ENCODE assay signal across 13 cellular contexts in genomic region chr20:44866703-44867335, GRCh38. TPM values are rescaled to one million over a fixed set of nuclear protein-coding genes. Genes with fewer than 3 reads are reported as not detected.
A peak's percentile ranks its signal among the peaks of the same experiment; 100 is the strongest.
DNase-seq lines count a peak whose midpoint lies in the region; ATAC-seq and TF ChIP-seq lines count a peak whose summit lies in the region.
"Had no signal": no experiment of that assay in that cellular context is flagged by ENCODE, and none has a peak within 500 bp of the region (broad histone marks: within the 10 kb centered on the region; RNA-seq: fewer than 3 reads in every experiment).

No MANE protein-coding gene starts in this region.

- no peak overlapping the region for H3K27ac ChIP-seq in CD4-positive, alpha-beta memory T cell (ENCODE audit: low read depth, low read length)
- H3K27ac ChIP-seq in mesenchymal stem cell (ENCODE audit: low read length, poor library complexity, severe bottlenecking) = no peak overlapping the region
- H3K27ac ChIP-seq in Karpas-422 (ENCODE audit: low read length) = no peak overlapping the region
- H3K27ac ChIP-seq: SJCRH30 had no signal

- H3K9ac ChIP-seq in mesenchymal stem cell (ENCODE audit: low read length) (peak overlapping the region; percentile 17), Karpas-422 (ENCODE audit: low read length) (no peak overlapping the region)

- H3K14ac ChIP-seq in mesenchymal stem cell (ENCODE audit: low read length in 2 of 2) = no peak overlapping the region

- no peak overlapping the region for H2AFZ ChIP-seq in mesenchymal stem cell (ENCODE audit: low read depth, low read length)
- H2AFZ ChIP-seq in Karpas-422 (ENCODE audit: low read length) = no peak overlapping the region

- H4K91ac ChIP-seq in mesenchymal stem cell (ENCODE audit: low read length) = no peak overlapping the region

- H2BK5ac ChIP-seq in mesenchymal stem cell (ENCODE audit: low read depth, low read length, poor library complexity, severe bottlenecking) = no peak overlapping the region

- H3K18ac ChIP-seq in mesenchymal stem cell (ENCODE audit: low read depth in 1 of 2, low read length in 2 of 2) = no peak overlapping the region

- H3K4me1 ChIP-seq in CD4-positive, alpha-beta memory T cell (ENCODE audit: insufficient read depth, low read length) = peaks cover 4% of the 10 kb centered on the region
- H3K4me1 ChIP-seq in mesenchymal stem cell (ENCODE audit: control insufficient read depth, insufficient read depth, low read depth, low read length) (peaks cover 3% of the 10 kb centered on the region), Karpas-422 (ENCODE audit: low read length) (no peaks in the 10 kb centered on the region; the same call in 1 of the 2 replicates)
- H3K4me1 ChIP-seq: SJCRH30 had no signal

- peaks cover 3 to 10% (median 9%) of the 10 kb centered on the region in 4 donors for H3K4me1 Mint-ChIP-seq in CD4-positive, alpha-beta memory T cell
- peaks cover 22% of the 10 kb centered on the region for H3K4me1 Mint-ChIP-seq in HFFc6 (ENCODE audit: low read depth)
- H3K4me1 Mint-ChIP-seq in activated naive CD8-positive, alpha-beta T cell treated with anti-CD3 and anti-CD28 coated beads for 36 hours = peaks cover 20% of the 10 kb centered on the region

- H3K23ac ChIP-seq in mesenchymal stem cell (ENCODE audit: low read length in 2 of 2) = no peak overlapping the region

- peaks cover 5 to 6% of the 10 kb centered on the region in 2 donors for H3K27me3 Mint-ChIP-seq in CD4-positive, alpha-beta memory T cell
- peaks cover 9% of the 10 kb centered on the region for H3K27me3 Mint-ChIP-seq in HFFc6 (ENCODE audit: insufficient read depth)
- no peaks in the 10 kb centered on the region for H3K27me3 Mint-ChIP-seq in activated naive CD8-positive, alpha-beta T cell treated with anti-CD3 and anti-CD28 coated beads for 36 hours

- no peak overlapping the region for H3K4ac ChIP-seq in mesenchymal stem cell (ENCODE audit: low read depth in 1 of 2, low read length in 2 of 2)

- H3K79me1 ChIP-seq in mesenchymal stem cell (replicated peaks; ENCODE audit: low read length, poor library complexity, severe bottlenecking) = no peaks in the 10 kb centered on the region

- H3K9me3 ChIP-seq in CD4-positive, alpha-beta memory T cell (ENCODE audit: control insufficient read depth in 1 of 2, low read length in 2 of 2) = no peaks in the 10 kb centered on the region
- H3K9me3 ChIP-seq in mesenchymal stem cell (ENCODE audit: control insufficient read depth, low read length) (no peaks in the 10 kb centered on the region), Karpas-422 (ENCODE audit: low read length) (no peaks in the 10 kb centered on the region)
- H3K9me3 ChIP-seq: SJCRH30, stomach had no signal

- no peaks in the 10 kb centered on the region for H3K36me3 ChIP-seq in CD4-positive, alpha-beta memory T cell (ENCODE audit: insufficient read depth, low read length)
- H3K36me3 ChIP-seq in mesenchymal stem cell (ENCODE audit: control insufficient read depth in 1 of 2, insufficient read depth in 2 of 2, low read depth in 1 of 2, low read length in 2 of 2) = no peaks in the 10 kb centered on the region
- no peaks in the 10 kb centered on the region for H3K36me3 ChIP-seq in Karpas-422 (ENCODE audit: insufficient read depth, low read length)
- H3K36me3 ChIP-seq: SJCRH30, stomach had no signal

- H3K4me2 ChIP-seq in mesenchymal stem cell (ENCODE audit: low read length, poor library complexity, severe bottlenecking) (no peak overlapping the region), Karpas-422 (ENCODE audit: low read depth, low read length, poor library complexity, severe bottlenecking) (no peak overlapping the region)

- H3K79me2 ChIP-seq in Karpas-422 (ENCODE audit: low read length) = no peaks in the 10 kb centered on the region

- peak overlapping the region in 2 of 7 donors; percentile 29 to 65 for H3K27ac Mint-ChIP-seq in CD4-positive, alpha-beta memory T cell
- no peak overlapping the region for H3K27ac Mint-ChIP-seq in HFFc6
- no peak overlapping the region for H3K27ac Mint-ChIP-seq in activated naive CD8-positive, alpha-beta T cell treated with anti-CD3 and anti-CD28 coated beads for 36 hours
- H3K27ac Mint-ChIP-seq: activated B cell treated with CpG ODN at 0.5 μM for 24 hours had no signal

- 83% methylated on average over 8 of the region's 8 CpGs for WGBS in mesenchymal stem cell

- DNase-seq in CD4-positive, alpha-beta memory T cell = no peak
- DNase-seq in HFFc6 (no peak), mesenchymal stem cell (no peak), Karpas-422 (no peak), NCI-H146 treated with DMSO at 0.1 percent for 48 hours (lab: John Stamatoyannopoulos, UW; ENCODE audit: unreplicated experiment) (no peak)
- no peak for DNase-seq in activated naive CD8-positive, alpha-beta T cell treated with anti-CD3 and anti-CD28 coated beads for 36 hours
- DNase-seq: activated B cell treated with CpG ODN at 0.5 μM for 24 hours, GDM1 had no signal

- no peak overlapping the region for H2BK120ac ChIP-seq in mesenchymal stem cell (ENCODE audit: low read depth, low read length)

- H3K27me3 ChIP-seq in CD4-positive, alpha-beta memory T cell (ENCODE audit: insufficient read depth, low read length) = peaks cover 3% of the 10 kb centered on the region
- H3K27me3 ChIP-seq in mesenchymal stem cell (ENCODE audit: control insufficient read depth in 1 of 2, insufficient read depth in 1 of 2, low read length in 2 of 2) (peaks cover 0 to 22% of the 10 kb centered on the region in 2 experiments), Karpas-422 (ENCODE audit: low read length) (no peaks in the 10 kb centered on the region)

- POLR2A ChIA-PET in CD4-positive, alpha-beta memory T cell (lab: Charles Lee; ENCODE audit: partially characterized antibody) = no interaction called here

- no peak overlapping the region for H2BK12ac ChIP-seq in mesenchymal stem cell (ENCODE audit: low read length in 2 of 2)

- no peaks in the 10 kb centered on the region for H3K36me3 Mint-ChIP-seq in CD4-positive, alpha-beta memory T cell
- H3K36me3 Mint-ChIP-seq in HFFc6 (ENCODE audit: low read depth) = no peaks in the 10 kb centered on the region
- H3K36me3 Mint-ChIP-seq in activated naive CD8-positive, alpha-beta T cell treated with anti-CD3 and anti-CD28 coated beads for 36 hours = no peaks in the 10 kb centered on the region
- H3K36me3 Mint-ChIP-seq: CD14-positive monocyte had no signal

- H4K8ac ChIP-seq in mesenchymal stem cell (ENCODE audit: low read length) = no peak overlapping the region

- H3K9me3 Mint-ChIP-seq in CD4-positive, alpha-beta memory T cell = no peaks in the 10 kb centered on the region
- no peaks in the 10 kb centered on the region for H3K9me3 Mint-ChIP-seq in HFFc6
- no peaks in the 10 kb centered on the region for H3K9me3 Mint-ChIP-seq in activated naive CD8-positive, alpha-beta T cell treated with anti-CD3 and anti-CD28 coated beads for 36 hours
- H3K9me3 Mint-ChIP-seq: activated B cell treated with CpG ODN at 0.5 μM for 24 hours, CD14-positive monocyte had no signal

- TF ChIP-seq CTCF in HFFc6 (IDR thresholded peaks at IDR 0.05) = no peak

- intact Hi-C loops in CD4-positive, alpha-beta memory T cell (cut with micrococcal nuclease) = loop anchor here (1.0 to 2.0 kb wide), 5 partner anchors 120 to 652 kb away; no protein-coding TSS in a partner anchor

- no peak overlapping the region for H2AK5ac ChIP-seq in mesenchymal stem cell (ENCODE audit: low read length, severe bottlenecking)

- no peaks in the 10 kb centered on the region for H3K9me2 ChIP-seq in Karpas-422 (replicated peaks; ENCODE audit: insufficient read depth, low read length)

- no peaks in the 10 kb centered on the region for H4K20me1 ChIP-seq in Karpas-422 (ENCODE audit: insufficient read depth, low read depth, low read length)

- ATAC-seq in HG02610 (IDR thresholded peaks at IDR 0.05; ENCODE audit: unreplicated experiment) = no peak
- ATAC-seq: right cardiac atrium had no signal

- CTCF ChIA-PET in CD4-positive, alpha-beta memory T cell (lab: Charles Lee; ENCODE audit: partially characterized antibody) = interaction anchor here (0.6 to 1.8 kb wide), 10 partner anchors 9 to 183 kb away, joined by 3 to 16 read pairs (median 5); no protein-coding TSS in a partner anchor

- H2BK15ac ChIP-seq in mesenchymal stem cell (ENCODE audit: low read depth, poor library complexity, severe bottlenecking) = no peak overlapping the region

- peak overlapping the region in 7 of 8 donors; percentile 57 to 82 (median 74) for H3K4me3 Mint-ChIP-seq in CD4-positive, alpha-beta memory T cell
- H3K4me3 Mint-ChIP-seq in HFFc6 = peak overlapping the region; percentile 50
- H3K4me3 Mint-ChIP-seq in activated naive CD8-positive, alpha-beta T cell treated with anti-CD3 and anti-CD28 coated beads for 36 hours = peak overlapping the region; percentile 53
- H3K4me3 Mint-ChIP-seq: activated B cell treated with CpG ODN at 0.5 μM for 24 hours had no signal

- H3K4me3 ChIP-seq in CD4-positive, alpha-beta memory T cell (ENCODE audit: low read length in 2 of 2) = no peak overlapping the region
- no peak overlapping the region for H3K4me3 ChIP-seq in mesenchymal stem cell (ENCODE audit: insufficient read depth in 1 of 2, low read depth in 1 of 2, low read length in 2 of 2)
- H3K4me3 ChIP-seq in Karpas-422 (ENCODE audit: low read length) = no peak overlapping the region
- H3K4me3 ChIP-seq: SJCRH30 had no signal

RNA-seq across cellular contexts. Expression of gene YWHAB, which starts 18.7 kb away (rescaled TPM):
- total RNA-seq in CD4-positive, alpha-beta memory T cell = 100 to 1,000 TPM; 245 to 262 TPM
- polyA plus RNA-seq in CD4-positive, alpha-beta memory T cell = 100 to 1,000 TPM; 554 to 616 TPM
- 100 to 1,000 TPM; 284 to 315 (median 301) TPM for total RNA-seq in HFFc6 (2021; fragmentation: NEBNext Ultra II Directional; extraction: Animal tissue kit (Norgen Biotek cat#: 25700))
- 100 to 1,000 TPM; 247 TPM for total RNA-seq in activated naive CD8-positive, alpha-beta T cell treated with anti-CD3 and anti-CD28 coated beads for 36 hours
- 244 TPM for polyA plus RNA-seq in mesenchymal stem cell (2013, experiment 1 of 2)
- polyA plus RNA-seq in mesenchymal stem cell (2013, experiment 2 of 2) = 253 TPM
- 56.1 and 92.1 TPM in 2 replicates for total RNA-seq in Karpas-422 (2014; rRNA removed; shearing (Covaris generic); ENCODE audit: low replicate concordance)

RNA-seq across cellular contexts. Expression of gene PABPC1L, which starts 43.0 kb away (rescaled TPM):
- 10 to 100 TPM; 46.5 to 50.0 TPM for total RNA-seq in CD4-positive, alpha-beta memory T cell
- under 1 TPM in 1 of 2 donors, not detected in 1; 0.42 TPM for polyA plus RNA-seq in CD4-positive, alpha-beta memory T cell
- 10 to 100 TPM; 14.4 to 22.4 (median 16.6) TPM for total RNA-seq in HFFc6 (2021; fragmentation: NEBNext Ultra II Directional; extraction: Animal tissue kit (Norgen Biotek cat#: 25700))
- total RNA-seq in activated naive CD8-positive, alpha-beta T cell treated with anti-CD3 and anti-CD28 coated beads for 36 hours = 10 to 100 TPM; 75.3 to 79.3 TPM
- polyA plus RNA-seq in mesenchymal stem cell (2013, experiment 1 of 2) = 16.4 TPM
- polyA plus RNA-seq in mesenchymal stem cell (2013, experiment 2 of 2) = 13.8 TPM
- total RNA-seq in Karpas-422 (2014; rRNA removed; shearing (Covaris generic); ENCODE audit: low replicate concordance) = 68.3 and 81.0 TPM in 2 replicates

RNA-seq across cellular contexts. Expression of gene RIMS4, which starts 56.5 kb away (rescaled TPM):
- total RNA-seq in CD4-positive, alpha-beta memory T cell = not detected
- not detected for polyA plus RNA-seq in CD4-positive, alpha-beta memory T cell
- not detected for total RNA-seq in HFFc6 (2021; fragmentation: NEBNext Ultra II Directional; extraction: Animal tissue kit (Norgen Biotek cat#: 25700))
- under 1 TPM in 1 of 2 experiments, not detected in 1; 0.08 TPM for total RNA-seq in activated naive CD8-positive, alpha-beta T cell treated with anti-CD3 and anti-CD28 coated beads for 36 hours
- not detected for polyA plus RNA-seq in mesenchymal stem cell (2013, experiment 1 of 2)
- polyA plus RNA-seq in mesenchymal stem cell (2013, experiment 2 of 2) = not detected
- not detected in 2 replicates for total RNA-seq in Karpas-422 (2014; rRNA removed; shearing (Covaris generic); ENCODE audit: low replicate concordance)
- total RNA-seq: activated B cell treated with CpG ODN at 0.5 μM for 24 hours, SJCRH30 had no signal
- polyA plus RNA-seq: CD14-positive monocyte had no signal
